Comparison of ENCODE assay signal across 8 cellular contexts in the genomic region with DNA sequence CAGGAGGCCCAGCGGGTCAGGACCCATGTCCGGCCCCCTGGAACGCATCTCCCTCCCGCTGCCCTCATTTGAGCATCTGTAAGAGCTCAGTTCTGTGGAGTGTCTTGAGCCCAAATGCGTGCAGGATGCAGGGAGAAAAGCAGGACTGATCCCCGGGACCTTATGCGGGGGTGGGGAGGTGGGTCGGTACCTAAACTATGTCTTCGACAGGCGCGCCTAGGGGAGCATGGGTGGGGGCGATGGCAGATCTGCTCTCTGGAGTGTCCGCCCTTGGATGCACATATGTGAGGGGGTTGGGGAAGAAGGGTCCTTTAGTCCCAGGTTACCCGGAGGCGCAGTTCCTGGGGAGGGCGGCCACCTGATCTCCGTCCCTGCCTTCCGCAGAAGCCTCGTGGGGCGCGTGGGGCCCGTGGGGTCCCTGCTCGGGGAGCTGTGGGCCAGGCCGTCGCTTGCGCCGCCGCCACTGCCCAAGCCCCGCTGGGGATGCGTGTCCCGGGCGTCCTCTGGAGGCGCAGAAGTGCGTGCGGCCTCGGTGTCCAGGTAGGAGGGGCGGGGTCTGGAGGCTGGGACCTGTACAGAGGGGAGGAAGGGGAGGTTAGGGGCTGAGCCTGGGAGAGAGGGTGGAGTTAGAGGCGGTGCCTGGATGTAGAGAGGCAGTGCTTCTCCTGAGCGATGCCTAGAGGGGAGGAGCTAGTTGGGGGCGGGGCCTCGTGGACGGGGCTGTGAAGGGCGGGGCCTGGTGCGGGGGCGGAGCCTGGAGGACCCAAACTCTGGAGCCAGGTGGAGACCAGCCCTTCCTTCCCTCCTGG. TPM values are rescaled to one million over a fixed set of nuclear protein-coding genes. Genes with fewer than 3 reads are reported as not detected.
DNase-seq lines count a peak whose midpoint lies in the region; ATAC-seq and TF ChIP-seq lines count a peak whose summit lies in the region.

No MANE protein-coding gene starts in this region.

- ATAC-seq in foreskin keratinocyte: peak; percentile 87
- ATAC-seq in HG03095 (IDR thresholded peaks at IDR 0.05; ENCODE audit: unreplicated experiment): no peak
- no peak for ATAC-seq in GM18870 (IDR thresholded peaks at IDR 0.05; ENCODE audit: unreplicated experiment)

- in situ Hi-C loops in GM13977 (cut with MboI; ENCODE audit: low pct_unique_long_range_greater_than_20kb, low sequenced_read_pairs, unreplicated experiment): loop anchor here (25.0 kb wide), 2 partner anchors 421 to 696 kb away; no protein-coding TSS in a partner anchor

- TF ChIP-seq CTCF in GM13977 (IDR thresholded peaks at IDR 0.05; ENCODE audit: extremely low read depth, insufficient read depth, missing control alignments) (no peak), foreskin keratinocyte (conservative IDR thresholded peaks at IDR 0.05) (peak; percentile 31)

- DNase-seq in GM13977 (ENCODE audit: low spot score) (peak; percentile 95), NCI-H1930 (lab: John Stamatoyannopoulos, UW) (peak; percentile 71 to 76), activated T-cell treated with anti-CD3 and anti-CD28 coated beads for 48 hours (ENCODE audit: low read depth) (peak; percentile 82), foreskin keratinocyte (peak; percentile 61 to 82), GF-D8 (lab: John Stamatoyannopoulos, UW) (no peak)
- peak; percentile 76 for DNase-seq in stimulated activated CD4-positive, alpha-beta T cell treated with anti-CD3 and anti-CD28 coated beads, Interleukin-12 subunit alpha, Interleukin-12 subunit beta, amount 100 ng/mL, for 4 hours

- H3K27me3 ChIP-seq in foreskin keratinocyte: peaks cover 47% of the 10 kb centered on the region

- H3K4me1 ChIP-seq in foreskin keratinocyte: no peaks in the 10 kb centered on the region

- H3K27ac ChIP-seq in foreskin keratinocyte: no peak overlapping the region

RNA-seq across cellular contexts. Expression of gene CILP2, which starts 2.8 kb away (rescaled TPM):
- 0.21 and 0.24 TPM in 2 replicates for total RNA-seq in foreskin keratinocyte
- polyA plus RNA-seq in foreskin keratinocyte: 0.08 and 0.12 TPM in 2 replicates

RNA-seq across cellular contexts. Expression of gene YJEFN3, which starts 12.2 kb away (rescaled TPM):
- 0.35 and 0.51 TPM in 2 replicates for total RNA-seq in foreskin keratinocyte
- polyA plus RNA-seq in foreskin keratinocyte: 0.65 and 0.66 TPM in 2 replicates

RNA-seq across cellular contexts. Expression of gene NDUFA13, which starts 24.9 kb away (rescaled TPM):
- 260 and 261 TPM in 2 replicates for total RNA-seq in foreskin keratinocyte
- polyA plus RNA-seq in foreskin keratinocyte: 259 and 301 TPM in 2 replicates

RNA-seq across cellular contexts. Expression of gene TSSK6, which starts 25.6 kb away (rescaled TPM):
- 0.44 and 0.53 TPM in 2 replicates for total RNA-seq in foreskin keratinocyte
- 0.34 and 0.38 TPM in 2 replicates for polyA plus RNA-seq in foreskin keratinocyte
